Comparison of ENCODE assay signal across 27 cellular contexts in genomic region chr7:126657137-126657536, GRCh38.
"Had no signal": no experiment of that assay in that cellular context is flagged by ENCODE, and none has a peak within 500 bp of the region (broad histone marks: within the 10 kb centered on the region; RNA-seq: fewer than 3 reads in every experiment).

No MANE protein-coding gene starts in this region.

- FAIRE-seq: RCC 7860 had no signal

- H3K27me3 ChIP-seq: breast epithelium, colonic mucosa, MG63, SJSA1 had no signal

- ATAC-seq: activated CD8-positive, alpha-beta memory T cell treated with anti-CD3 and anti-CD28 coated beads, Interleukin-2, amount 10 ng/mL, durations not matched to agents 7 days and 5 days; PC-3; SK-N-SH treated with all-trans-retinoic acid at 6 μM for 48 hours had no signal

- H3K9me3 ChIP-seq: breast epithelium, colonic mucosa, MG63, SJSA1 had no signal

- H3K36me3 ChIP-seq: breast epithelium, colonic mucosa, MG63, SJSA1 had no signal

- H3K4me1 ChIP-seq: breast epithelium, colonic mucosa, SJSA1 had no signal

- H3K27ac ChIP-seq: breast epithelium, colonic mucosa, SJSA1 had no signal

- H3K4me3 ChIP-seq: breast epithelium, colonic mucosa, MG63, SJSA1 had no signal

- DNase-seq: activated CD4-positive, alpha-beta T cell treated with anti-CD3 and anti-CD28 coated beads for 1 hour; activated CD4-positive, alpha-beta T cell treated with anti-CD3 and anti-CD28 coated beads, Interleukin-2, amount 10 ng/mL, durations not matched to agents 24 days and 14 days; activated CD4-positive, alpha-beta T cell treated with anti-CD3 and anti-CD28 coated beads, Interleukin-2, amount 50 U/mL, for 48 hours; activated CD8-positive, alpha-beta memory T cell treated with anti-CD3 and anti-CD28 coated beads, Interleukin-2, amount 10 ng/mL, durations not matched to agents 7 days and 5 days; activated effector memory CD4-positive, alpha-beta T cell treated with Interleukin-2 at 50 U/mL for 16 hours; activated naive CD4-positive, alpha-beta T cell; activated T-cell treated with anti-CD3 and anti-CD28 coated beads, Interleukin-2, amount 50 U/mL, for 24 hours; aorta; caudate nucleus; colonic mucosa; MG63; NCI-H1092 treated with DMSO at 0.1 percent for 48 hours; NCI-H1417 treated with DMSO at 0.1 percent for 48 hours; NCI-H1694; NCI-H2029; NCI-H2107; NCI-H2171 treated with DMSO at 0.1 percent for 48 hours; NCI-H345; NCI-H510A; NCI-H526 treated with DMSO at 0.1 percent for 48 hours; NCI-H82; NK-92 treated with Interleukin-12 subunit alpha and Interleukin-12 subunit beta, amount 100 ng/mL, for 24 hours; PC-3 had no signal
